ENCODE assay signal across 8 cellular contexts in the genomic region with DNA sequence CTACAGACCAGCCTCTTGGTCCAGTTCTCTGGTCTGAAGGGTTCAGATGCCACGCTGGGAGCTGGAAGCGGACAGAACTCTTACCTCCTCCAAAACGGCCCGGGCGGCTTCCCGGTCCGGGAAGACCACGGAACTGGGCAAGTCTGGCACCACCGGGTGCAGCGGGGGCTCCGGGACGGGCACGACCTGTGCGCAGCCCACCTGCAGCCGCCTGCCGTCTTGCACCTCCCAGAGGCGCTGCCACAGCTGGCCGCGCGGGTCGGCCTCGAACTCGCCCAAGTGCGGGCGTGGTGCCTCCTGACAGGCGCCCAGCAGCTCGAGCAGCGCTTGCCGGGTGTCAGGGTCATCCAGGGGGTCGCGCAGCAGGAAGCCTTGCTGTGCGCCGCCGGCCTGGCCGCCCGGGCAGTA. TPM values are rescaled to one million over a fixed set of nuclear protein-coding genes. Genes with fewer than 3 reads are reported as not detected.
DNase-seq lines count a peak whose midpoint lies in the region; ATAC-seq, FAIRE-seq and TF ChIP-seq lines count a peak whose summit lies in the region.

No MANE protein-coding gene starts in this region.

- DNase-seq in A549 (ENCODE audit: low read depth in 1 of 2, low spot score in 1 of 2) (peak in 1 of 2 experiments; percentile 11), sciatic nerve (ENCODE audit: low spot score) (no peak), H4 (ENCODE audit: low spot score) (no peak)
- peak; percentile 14 for DNase-seq in activated naive CD4-positive, alpha-beta T cell treated with anti-CD3 and anti-CD28 coated beads for 36 hours

- H3K9me3 ChIP-seq in A549 (peaks cover 5% of the 10 kb centered on the region; the same call in 2 of the 3 replicates), iPS-18c (ENCODE audit: control insufficient read depth, insufficient read depth, low read length) (peaks cover under 1% of the 10 kb centered on the region)

- H3K4me3 ChIP-seq in A549, result peak overlapping the region; percentile 47
- peak overlapping the region; percentile 61 for H3K4me3 ChIP-seq in iPS-18c (ENCODE audit: insufficient read depth, low read depth, low read length)

- H3K4me1 ChIP-seq in A549, result peaks cover 9% of the 10 kb centered on the region; the same call in 1 of the 3 replicates

- H3K4me3 Mint-ChIP-seq in activated naive CD4-positive, alpha-beta T cell treated with anti-CD3 and anti-CD28 coated beads for 36 hours, result peak overlapping the region; percentile 72
- H3K4me3 Mint-ChIP-seq in stimulated activated naive CD8-positive, alpha-beta T cell treated with anti-CD3 and anti-CD28 coated beads, Interleukin-15, Interleukin-2, amounts not matched to agents 100 ng/mL and 50 ng/mL, for 24 hours, result peak overlapping the region; percentile 51

- peaks cover 17% of the 10 kb centered on the region for H3K4me1 Mint-ChIP-seq in activated naive CD4-positive, alpha-beta T cell treated with anti-CD3 and anti-CD28 coated beads for 36 hours (ENCODE audit: low read depth)
- peaks cover 27% of the 10 kb centered on the region for H3K4me1 Mint-ChIP-seq in stimulated activated naive CD8-positive, alpha-beta T cell treated with anti-CD3 and anti-CD28 coated beads, Interleukin-15, Interleukin-2, amounts not matched to agents 100 ng/mL and 50 ng/mL, for 24 hours (ENCODE audit: low read depth)

- POLR2A ChIA-PET in A549 (lab: Yijun Ruan, JAX), result no interaction called here

- no peak for FAIRE-seq in A549 (lab: Jason Lieb, UNC)

- H3K27ac Mint-ChIP-seq in activated naive CD4-positive, alpha-beta T cell treated with anti-CD3 and anti-CD28 coated beads for 36 hours, result no peak overlapping the region
- H3K27ac Mint-ChIP-seq in stimulated activated naive CD8-positive, alpha-beta T cell treated with anti-CD3 and anti-CD28 coated beads, Interleukin-15, Interleukin-2, amounts not matched to agents 100 ng/mL and 50 ng/mL, for 24 hours, result peak overlapping the region; percentile 61

- no peak for TF ChIP-seq EP300 in A549 (IDR thresholded peaks at IDR 0.05)

- no peak for TF ChIP-seq RAD21 in A549 (conservative IDR thresholded peaks at IDR 0.05 in 1 of 2, IDR thresholded peaks at IDR 0.05 in 1 of 2)

- H3K36me3 Mint-ChIP-seq in activated naive CD4-positive, alpha-beta T cell treated with anti-CD3 and anti-CD28 coated beads for 36 hours (ENCODE audit: low read depth), result peaks cover 30% of the 10 kb centered on the region
- H3K36me3 Mint-ChIP-seq in stimulated activated naive CD8-positive, alpha-beta T cell treated with anti-CD3 and anti-CD28 coated beads, Interleukin-15, Interleukin-2, amounts not matched to agents 100 ng/mL and 50 ng/mL, for 24 hours (ENCODE audit: low read depth), result peaks cover 25% of the 10 kb centered on the region

- ATAC-seq in A549, result peak; percentile 11 to 19; a peak in 4 of 6 replicates
- ATAC-seq in GM19324 (IDR thresholded peaks at IDR 0.05; ENCODE audit: low FRiP score, unreplicated experiment), result peak; percentile 32
- ATAC-seq in HG03439 (IDR thresholded peaks at IDR 0.05; ENCODE audit: unreplicated experiment), result peak; percentile 19
- no peak for ATAC-seq in sciatic nerve

- TF ChIP-seq POLR2A in A549 (IDR thresholded peaks at IDR 0.05; ENCODE audit: low read length), result no peak

- WGBS in A549 (ENCODE audit: missing lambda C conversion rate), result 10% methylated on average over 15 of the region's 36 CpGs

- TF ChIP-seq CTCF in A549 (IDR thresholded peaks at IDR 0.05), result no peak

- peaks cover 20% of the 10 kb centered on the region for H3K9me3 Mint-ChIP-seq in activated naive CD4-positive, alpha-beta T cell treated with anti-CD3 and anti-CD28 coated beads for 36 hours
- peaks cover 4% of the 10 kb centered on the region for H3K9me3 Mint-ChIP-seq in stimulated activated naive CD8-positive, alpha-beta T cell treated with anti-CD3 and anti-CD28 coated beads, Interleukin-15, Interleukin-2, amounts not matched to agents 100 ng/mL and 50 ng/mL, for 24 hours

- intact Hi-C loops in activated naive CD4-positive, alpha-beta T cell treated with anti-CD3 and anti-CD28 coated beads for 36 hours (cut with micrococcal nuclease), result loop anchor here (2.0 to 5.0 kb wide), 2 partner anchors 30 to 83 kb away; no protein-coding TSS in a partner anchor
- intact Hi-C loops in sciatic nerve (cut with DNase I), result no loop called here

- CTCF ChIA-PET in A549 (lab: Yijun Ruan, JAX), result interaction anchor here (0.6 to 2.5 kb wide), 5 partner anchors 13 to 233 kb away, joined by 3 to 8 read pairs (median 6); a partner anchor contains a TSS
- CTCF ChIA-PET in activated naive CD4-positive, alpha-beta T cell treated with anti-CD3 and anti-CD28 coated beads for 36 hours (lab: Charles Lee), result interaction anchor here (1.7 to 5.8 kb wide), 9 partner anchors 14 to 49 kb away, joined by 6 to 54 read pairs (median 15); a partner anchor contains a TSS

- no peaks in the 10 kb centered on the region for H3K27me3 Mint-ChIP-seq in activated naive CD4-positive, alpha-beta T cell treated with anti-CD3 and anti-CD28 coated beads for 36 hours (ENCODE audit: low read depth)
- H3K27me3 Mint-ChIP-seq in stimulated activated naive CD8-positive, alpha-beta T cell treated with anti-CD3 and anti-CD28 coated beads, Interleukin-15, Interleukin-2, amounts not matched to agents 100 ng/mL and 50 ng/mL, for 24 hours, result no peaks in the 10 kb centered on the region

- peak overlapping the region in 1 of 2 experiments; percentile 75; a peak in 3 of 6 replicates for H3K27ac ChIP-seq in A549

- peak overlapping the region; percentile 97 for H3K4me2 ChIP-seq in A549

TF ChIP-seq in A549, 52 proteins besides CTCF, POLR2A, EP300 and RAD21 (continues in another document):
- no peak for TF ChIP-seq ZC3H11A (IDR thresholded peaks at IDR 0.05)
- TF ChIP-seq SMC3 (IDR thresholded peaks at IDR 0.05), result no peak
- TF ChIP-seq ZFP36 (IDR thresholded peaks at IDR 0.05; ENCODE audit: borderline replicate concordance, partially characterized antibody), result no peak
- TF ChIP-seq FOSL2 (IDR thresholded peaks at IDR 0.05), result no peak
- no peak for TF ChIP-seq FOSL2 (CRISPR knock-in tag; IDR thresholded peaks at IDR 0.05)
- TF ChIP-seq, protein P1, sequence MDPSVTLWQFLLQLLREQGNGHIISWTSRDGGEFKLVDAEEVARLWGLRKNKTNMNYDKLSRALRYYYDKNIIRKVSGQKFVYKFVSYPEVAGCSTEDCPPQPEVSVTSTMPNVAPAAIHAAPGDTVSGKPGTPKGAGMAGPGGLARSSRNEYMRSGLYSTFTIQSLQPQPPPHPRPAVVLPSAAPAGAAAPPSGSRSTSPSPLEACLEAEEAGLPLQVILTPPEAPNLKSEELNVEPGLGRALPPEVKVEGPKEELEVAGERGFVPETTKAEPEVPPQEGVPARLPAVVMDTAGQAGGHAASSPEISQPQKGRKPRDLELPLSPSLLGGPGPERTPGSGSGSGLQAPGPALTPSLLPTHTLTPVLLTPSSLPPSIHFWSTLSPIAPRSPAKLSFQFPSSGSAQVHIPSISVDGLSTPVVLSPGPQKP (IDR thresholded peaks at IDR 0.05; ENCODE audit: low read depth, low read length), result no peak
- TF ChIP-seq, protein P2, sequence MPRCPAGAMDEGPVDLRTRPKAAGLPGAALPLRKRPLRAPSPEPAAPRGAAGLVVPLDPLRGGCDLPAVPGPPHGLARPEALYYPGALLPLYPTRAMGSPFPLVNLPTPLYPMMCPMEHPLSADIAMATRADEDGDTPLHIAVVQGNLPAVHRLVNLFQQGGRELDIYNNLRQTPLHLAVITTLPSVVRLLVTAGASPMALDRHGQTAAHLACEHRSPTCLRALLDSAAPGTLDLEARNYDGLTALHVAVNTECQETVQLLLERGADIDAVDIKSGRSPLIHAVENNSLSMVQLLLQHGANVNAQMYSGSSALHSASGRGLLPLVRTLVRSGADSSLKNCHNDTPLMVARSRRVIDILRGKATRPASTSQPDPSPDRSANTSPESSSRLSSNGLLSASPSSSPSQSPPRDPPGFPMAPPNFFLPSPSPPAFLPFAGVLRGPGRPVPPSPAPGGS (IDR thresholded peaks at IDR 0.05), result no peak
- TF ChIP-seq NPAS2 (CRISPR knock-in tag; IDR thresholded peaks at IDR 0.05; ENCODE audit: borderline replicate concordance), result no peak
- TF ChIP-seq, protein P3, sequence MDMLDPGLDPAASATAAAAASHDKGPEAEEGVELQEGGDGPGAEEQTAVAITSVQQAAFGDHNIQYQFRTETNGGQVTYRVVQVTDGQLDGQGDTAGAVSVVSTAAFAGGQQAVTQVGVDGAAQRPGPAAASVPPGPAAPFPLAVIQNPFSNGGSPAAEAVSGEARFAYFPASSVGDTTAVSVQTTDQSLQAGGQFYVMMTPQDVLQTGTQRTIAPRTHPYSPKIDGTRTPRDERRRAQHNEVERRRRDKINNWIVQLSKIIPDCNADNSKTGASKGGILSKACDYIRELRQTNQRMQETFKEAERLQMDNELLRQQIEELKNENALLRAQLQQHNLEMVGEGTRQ (IDR thresholded peaks at IDR 0.05), result no peak
- no peak for TF ChIP-seq ZNF302 (CRISPR knock-in tag; IDR thresholded peaks at IDR 0.05)

RNA-seq across cellular contexts. Expression of a gene that starts 0.8 kb away (rescaled TPM):
- 0.12 and 0.17 TPM in 2 replicates for polyA plus RNA-seq in A549 (2011; rRNA removed)
- 0.17 and 0.29 TPM in 2 replicates for polyA plus RNA-seq in A549 (2012; cell fraction: cytosol; rRNA removed)
- 0.16 and 0.62 TPM in 2 replicates for polyA plus RNA-seq in A549 (2012; cell fraction: nucleus; rRNA removed)
- polyA plus RNA-seq in A549 (2017; fragmentation: RNase III; extraction: RNeasy Plus Mini Kit Qiagen cat#74134 plus additional on column Dnase treatment), result 0.22 to 0.41 TPM (median 0.22 TPM) in 3 replicates
- polyA minus RNA-seq in A549 (2011; rRNA and poly(A)+ RNA removed), result not detected in 2 replicates
- 1 to 10 TPM; 7.2 to 7.7 TPM for total RNA-seq in activated naive CD4-positive, alpha-beta T cell treated with anti-CD3 and anti-CD28 coated beads for 36 hours
- 4.1 TPM for total RNA-seq in sciatic nerve
- 3.4 and 4.8 TPM in 2 replicates for total RNA-seq in H4 (2014; rRNA removed; shearing (Covaris generic))

RNA-seq across cellular contexts. Expression of a gene that starts 12.6 kb away (rescaled TPM):
- 0.06 and 0.13 TPM in 2 replicates for polyA plus RNA-seq in A549 (2011; rRNA removed)
- polyA plus RNA-seq in A549 (2012; cell fraction: cytosol; rRNA removed), result not detected in 2 replicates
- not detected in 2 replicates for polyA plus RNA-seq in A549 (2012; cell fraction: nucleus; rRNA removed)
- polyA plus RNA-seq in A549 (2017; fragmentation: RNase III; extraction: RNeasy Plus Mini Kit Qiagen cat#74134 plus additional on column Dnase treatment), result 0.03 to 0.04 TPM in 2 of 3 replicates, not detected in the other
- not detected in 2 replicates for polyA minus RNA-seq in A549 (2011; rRNA and poly(A)+ RNA removed)
- total RNA-seq in activated naive CD4-positive, alpha-beta T cell treated with anti-CD3 and anti-CD28 coated beads for 36 hours, result 1 to 10 TPM; 9.1 to 9.9 TPM
- total RNA-seq in sciatic nerve, result 7.5 TPM
- total RNA-seq in H4 (2014; rRNA removed; shearing (Covaris generic)), result 1.2 and 1.7 TPM in 2 replicates

RNA-seq across cellular contexts. Expression of a gene that starts 52.3 kb away (rescaled TPM):
- polyA plus RNA-seq in A549 (2011; rRNA removed), result 9.1 and 9.6 TPM in 2 replicates
- polyA plus RNA-seq in A549 (2012; cell fraction: cytosol; rRNA removed), result 5.7 and 7.8 TPM in 2 replicates
- polyA plus RNA-seq in A549 (2012; cell fraction: nucleus; rRNA removed), result 5.5 and 5.7 TPM in 2 replicates
- polyA plus RNA-seq in A549 (2017; fragmentation: RNase III; extraction: RNeasy Plus Mini Kit Qiagen cat#74134 plus additional on column Dnase treatment), result 4.4 to 5.2 TPM (median 4.4 TPM) in 3 replicates
- 11.6 and 16.9 TPM in 2 replicates for polyA minus RNA-seq in A549 (2011; rRNA and poly(A)+ RNA removed)
- 10 to 100 TPM; 49.0 to 50.6 TPM for total RNA-seq in activated naive CD4-positive, alpha-beta T cell treated with anti-CD3 and anti-CD28 coated beads for 36 hours
- total RNA-seq in sciatic nerve, result 42.5 TPM
- total RNA-seq in H4 (2014; rRNA removed; shearing (Covaris generic)), result 6.5 and 8.3 TPM in 2 replicates
